1 cellular context compared by ENCODE assay signal in genomic region chr10:43043342-43043772, GRCh38.
TF ChIP-seq lines count a peak whose summit lies in the region.

No MANE protein-coding gene starts in this region.

TF ChIP-seq in SK-N-SH treated with all-trans-retinoic acid at 6 μM for 48 hours, 23 proteins besides CTCF, POLR2A, EP300 and RAD21 (continued from another document):
- TF ChIP-seq, protein P1, sequence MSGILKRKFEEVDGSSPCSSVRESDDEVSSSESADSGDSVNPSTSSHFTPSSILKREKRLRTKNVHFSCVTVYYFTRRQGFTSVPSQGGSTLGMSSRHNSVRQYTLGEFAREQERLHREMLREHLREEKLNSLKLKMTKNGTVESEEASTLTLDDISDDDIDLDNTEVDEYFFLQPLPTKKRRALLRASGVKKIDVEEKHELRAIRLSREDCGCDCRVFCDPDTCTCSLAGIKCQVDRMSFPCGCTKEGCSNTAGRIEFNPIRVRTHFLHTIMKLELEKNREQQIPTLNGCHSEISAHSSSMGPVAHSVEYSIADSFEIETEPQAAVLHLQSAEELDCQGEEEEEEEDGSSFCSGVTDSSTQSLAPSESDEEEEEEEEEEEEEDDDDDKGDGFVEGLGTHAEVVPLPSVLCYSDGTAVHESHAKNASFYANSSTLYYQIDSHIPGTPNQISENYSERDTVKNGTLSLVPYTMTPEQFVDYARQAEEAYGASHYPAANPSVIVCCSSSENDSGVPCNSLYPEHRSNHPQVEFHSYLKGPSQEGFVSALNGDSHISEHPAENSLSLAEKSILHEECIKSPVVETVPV (CRISPR knock-in tag; IDR thresholded peaks at IDR 0.05) = no peak
- TF ChIP-seq ESRRG (CRISPR knock-in tag; IDR thresholded peaks at IDR 0.05) = no peak
- no peak for TF ChIP-seq OSR1 (CRISPR knock-in tag; IDR thresholded peaks at IDR 0.05)
- TF ChIP-seq TCF4 (CRISPR knock-in tag; IDR thresholded peaks at IDR 0.05; ENCODE audit: borderline replicate concordance) = no peak
- no peak for TF ChIP-seq RARB (CRISPR knock-in tag; IDR thresholded peaks at IDR 0.05)
- no peak for TF ChIP-seq ZNF565 (CRISPR knock-in tag; conservative IDR thresholded peaks at IDR 0.05; ENCODE audit: low read depth)
- TF ChIP-seq CREB5 (CRISPR knock-in tag; IDR thresholded peaks at IDR 0.05; ENCODE audit: low read depth) = no peak
- no peak for TF ChIP-seq PPARA (CRISPR knock-in tag; IDR thresholded peaks at IDR 0.05; ENCODE audit: borderline replicate concordance)
- TF ChIP-seq POU6F1 (CRISPR knock-in tag; IDR thresholded peaks at IDR 0.05; ENCODE audit: borderline replicate concordance, low read depth) = no peak
- TF ChIP-seq ZFP30 (CRISPR knock-in tag; IDR thresholded peaks at IDR 0.05) = no peak
- no peak for TF ChIP-seq ZNF70 (CRISPR knock-in tag; IDR thresholded peaks at IDR 0.05)
- no peak for TF ChIP-seq ARNTL (CRISPR knock-in tag; IDR thresholded peaks at IDR 0.05; ENCODE audit: borderline replicate concordance, low read depth)
